ENCODE assay signal across 15 cellular contexts in genomic region chr20:51554538-51555165, GRCh38. TPM values are rescaled to one million over a fixed set of nuclear protein-coding genes. Genes with fewer than 3 reads are reported as not detected.
DNase-seq lines count a peak whose midpoint lies in the region; ATAC-seq and TF ChIP-seq lines count a peak whose summit lies in the region.
"Had no signal": no experiment of that assay in that cellular context is flagged by ENCODE, and none has a peak within 500 bp of the region (broad histone marks: within the 10 kb centered on the region; RNA-seq: fewer than 3 reads in every experiment).

No MANE protein-coding gene starts in this region.

- no peak overlapping the region for H3K4me3 ChIP-seq in heart left ventricle
- H3K4me3 ChIP-seq: PC-9, tibial artery had no signal

- no peaks in the 10 kb centered on the region for H3K36me3 ChIP-seq in heart left ventricle
- H3K36me3 ChIP-seq: tibial artery had no signal

- intact Hi-C loops in heart left ventricle (cut with DNase I) (no loop called here), Right ventricle myocardium inferior (cut with DNase I) (no loop called here)

- peak overlapping the region; percentile 20 for H3K4me3 Mint-ChIP-seq in stimulated activated naive CD8-positive, alpha-beta T cell treated with anti-CD3 and anti-CD28 coated beads, Interleukin-15, Interleukin-2, amounts not matched to agents 100 ng/mL and 50 ng/mL, for 24 hours
- H3K4me3 Mint-ChIP-seq: activated naive CD4-positive, alpha-beta T cell treated with anti-CD3 and anti-CD28 coated beads, Interleukin-2, amount 50 U/mL, for 24 hours; B cell; WTC11 had no signal

- H3K4me1 ChIP-seq in heart left ventricle, result peaks cover 0 to 14% (median 2%) of the 10 kb centered on the region in 12 donors
- H3K4me1 ChIP-seq: tibial artery had no signal

- H3K9me3 ChIP-seq in heart left ventricle, result no peaks in the 10 kb centered on the region
- H3K9me3 ChIP-seq: tibial artery had no signal

- H3K36me3 Mint-ChIP-seq in stimulated activated naive CD8-positive, alpha-beta T cell treated with anti-CD3 and anti-CD28 coated beads, Interleukin-15, Interleukin-2, amounts not matched to agents 100 ng/mL and 50 ng/mL, for 24 hours (ENCODE audit: low read depth), result no peaks in the 10 kb centered on the region
- H3K36me3 Mint-ChIP-seq: activated naive CD4-positive, alpha-beta T cell treated with anti-CD3 and anti-CD28 coated beads, Interleukin-2, amount 50 U/mL, for 24 hours; WTC11 had no signal

- peak overlapping the region; percentile 77 for H3K27ac Mint-ChIP-seq in stimulated activated naive CD8-positive, alpha-beta T cell treated with anti-CD3 and anti-CD28 coated beads, Interleukin-15, Interleukin-2, amounts not matched to agents 100 ng/mL and 50 ng/mL, for 24 hours
- H3K27ac Mint-ChIP-seq: B cell, WTC11 had no signal

- no peaks in the 10 kb centered on the region for H3K9me3 Mint-ChIP-seq in stimulated activated naive CD8-positive, alpha-beta T cell treated with anti-CD3 and anti-CD28 coated beads, Interleukin-15, Interleukin-2, amounts not matched to agents 100 ng/mL and 50 ng/mL, for 24 hours
- H3K9me3 Mint-ChIP-seq: activated naive CD4-positive, alpha-beta T cell treated with anti-CD3 and anti-CD28 coated beads, Interleukin-2, amount 50 U/mL, for 24 hours had no signal

- H3K27ac ChIP-seq in heart left ventricle, result no peak overlapping the region
- H3K27ac ChIP-seq: parathyroid adenoma, PC-9, tibial artery had no signal

- no peak for TF ChIP-seq POLR2A in heart left ventricle (IDR thresholded peaks at IDR 0.05)

- H3K4me1 Mint-ChIP-seq in stimulated activated naive CD8-positive, alpha-beta T cell treated with anti-CD3 and anti-CD28 coated beads, Interleukin-15, Interleukin-2, amounts not matched to agents 100 ng/mL and 50 ng/mL, for 24 hours (ENCODE audit: low read depth), result peaks cover 20% of the 10 kb centered on the region

- no peak for TF ChIP-seq CTCF in heart left ventricle (IDR thresholded peaks at IDR 0.05)

- ATAC-seq in heart left ventricle, result peak in 3 of 4 donors; percentile 51 to 58 (median 52)
- ATAC-seq in Right ventricle myocardium inferior, result no peak
- ATAC-seq: WTC11 had no signal

- H3K27me3 ChIP-seq in heart left ventricle, result peaks cover 0 to 7% (median 0%) of the 10 kb centered on the region in 9 donors

- DNase-seq in heart left ventricle, result no peak
- DNase-seq in Right ventricle myocardium inferior (ENCODE audit: missing footprints), result no peak
- peak; percentile 95 for DNase-seq in RPMI7951 (ENCODE audit: low read depth)
- peak; percentile 18 for DNase-seq in fibroblast of peridontal ligament (ENCODE audit: extremely low read depth)
- no peak for DNase-seq in NCI-H2227 treated with DMSO at 0.1 percent for 48 hours (lab: John Stamatoyannopoulos, UW)
- no peak for DNase-seq in SW480 (ENCODE audit: low spot score)
- no peak for DNase-seq in activated naive CD4-positive, alpha-beta T cell (lab: John Stamatoyannopoulos, UW)
- DNase-seq: NCI-H2081, PC-9, tibial artery had no signal

- 44 to 59% (median 51%) methylated on average over 11 of the region's 11 CpGs for WGBS in heart left ventricle, 4 donors

- peaks cover 26% of the 10 kb centered on the region for H3K27me3 Mint-ChIP-seq in stimulated activated naive CD8-positive, alpha-beta T cell treated with anti-CD3 and anti-CD28 coated beads, Interleukin-15, Interleukin-2, amounts not matched to agents 100 ng/mL and 50 ng/mL, for 24 hours

RNA-seq across cellular contexts. Expression of gene NFATC2, which starts 12.1 kb away (rescaled TPM):
- total RNA-seq in heart left ventricle, result 1 to 10 TPM in 8 of 9 donors, under 1 TPM in 1; 0.83 to 7.6 (median 3.8) TPM
- 1 to 10 TPM in 1 of 2 donors, under 1 TPM in 1; 0.76 to 1.7 TPM for polyA plus RNA-seq in heart left ventricle
- 2.1 TPM for total RNA-seq in Right ventricle myocardium inferior
- 3.0 and 3.4 TPM in 2 replicates for total RNA-seq in RPMI7951 (2014; rRNA removed; shearing (Covaris generic))

Comparison
In these comparisons a context has a peak if more than half of its experiments do, and no peak if none do; other contexts are left out.
1. DNase-seq: peak in RPMI7951 (single experiment) and fibroblast of peridontal ligament (single experiment); none in heart left ventricle (0 of 5), Right ventricle myocardium inferior (single experiment), NCI-H2227 treated with DMSO at 0.1 percent for 48 hours (single experiment), SW480 (single experiment) and activated naive CD4-positive, alpha-beta T cell (0 of 4).